Comparison of ENCODE assay signal across 19 cellular contexts in the genomic region with DNA sequence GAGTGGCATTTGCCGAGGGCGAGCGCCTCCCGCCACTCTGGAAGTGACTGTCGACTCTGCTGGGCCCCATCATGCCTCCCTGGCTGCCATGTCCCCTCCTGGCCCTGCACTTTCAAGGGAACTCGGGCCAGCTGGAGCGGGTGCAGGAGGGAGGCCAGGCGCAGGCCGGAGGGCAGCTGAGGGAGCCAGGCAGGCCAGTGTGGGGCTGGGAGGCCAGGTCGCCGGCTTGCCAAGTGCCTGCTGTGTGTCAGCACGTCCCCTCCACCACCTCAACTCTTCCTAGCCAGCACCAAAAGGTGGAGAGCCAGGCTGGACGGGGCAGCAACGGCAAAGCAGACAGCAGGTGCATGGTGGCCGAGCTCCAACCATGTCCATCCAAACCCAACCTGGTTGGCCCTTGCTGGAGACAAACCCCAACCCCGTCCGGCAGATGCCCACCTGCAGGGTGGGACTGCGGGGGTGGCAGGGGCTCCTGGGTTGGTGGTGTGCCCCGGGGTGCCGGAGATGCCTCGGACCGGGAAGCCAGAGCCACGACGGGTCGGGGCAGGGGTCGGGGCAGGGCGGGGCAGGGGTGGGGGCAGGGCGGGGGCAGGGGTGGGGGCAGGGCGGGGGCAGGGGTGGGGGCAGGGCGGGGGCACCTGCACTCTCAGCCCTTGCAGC. TPM values are rescaled to one million over a fixed set of nuclear protein-coding genes. Genes with fewer than 3 reads are reported as not detected.
DNase-seq lines count a peak whose midpoint lies in the region; ATAC-seq and TF ChIP-seq lines count a peak whose summit lies in the region.
"Had no signal": no experiment of that assay in that cellular context is flagged by ENCODE, and none has a peak within 500 bp of the region (broad histone marks: within the 10 kb centered on the region; RNA-seq: fewer than 3 reads in every experiment).

No MANE protein-coding gene starts in this region.

- H3K4me3 ChIP-seq in breast epithelium (no peak overlapping the region), mucosa of descending colon (no peak overlapping the region)
- H3K4me3 ChIP-seq: gastrocnemius medialis, SK-N-MC, uterus had no signal

- POLR2A ChIA-PET in MCF 10A (lab: Yijun Ruan, JAX), result interaction anchor here (1.0 to 5.6 kb wide), 9 partner anchors 12 to 139 kb away, joined by 3 to 84 read pairs (median 11); a partner anchor contains a TSS

- DNase-seq in MCF 10A (ENCODE audit: unreplicated experiment) (no peak), breast epithelium (ENCODE audit: low spot score in 2 of 2) (no peak), endothelial cell (ENCODE audit: low spot score) (no peak), mucosa of descending colon (peak in 2 of 3 donors; percentile 50 to 57), ureter (ENCODE audit: low spot score) (peak; percentile 48), UCSD-AML1 (lab: John Stamatoyannopoulos, UW; ENCODE audit: unreplicated experiment) (no peak), T-helper 9 cell (no peak), hippocampal formation (lab: John Stamatoyannopoulos, UW) (no peak)
- DNase-seq: activated CD4-positive, alpha-beta T cell treated with anti-CD3 and anti-CD28 coated beads, Interleukin-2, amount 50 U/mL, for 4 hours; activated T-cell treated with anti-CD3 and anti-CD28 coated beads, Interleukin-2, amount 50 U/mL, for 24 hours; CD8-positive, alpha-beta memory T cell; gastrocnemius medialis; NCI-H2029 treated with DMSO at 0.1 percent for 48 hours; NCI-H524 treated with DMSO at 0.1 percent for 48 hours; occipital lobe; OCI-M1; uterus had no signal

- no peaks in the 10 kb centered on the region for H3K27me3 ChIP-seq in breast epithelium
- H3K27me3 ChIP-seq: gastrocnemius medialis, uterus had no signal

- H3K27ac Mint-ChIP-seq in MCF 10A (ENCODE audit: low read depth, unreplicated experiment) (peak overlapping the region; percentile 17), endothelial cell (ENCODE audit: unreplicated experiment) (no peak overlapping the region)
- H3K27ac Mint-ChIP-seq: activated T-cell treated with anti-CD3 and anti-CD28 coated beads, Interleukin-2, amount 50 U/mL, for 24 hours; CD8-positive, alpha-beta memory T cell had no signal

- no peak for ATAC-seq in mucosa of descending colon

- CTCF ChIA-PET in MCF 10A (lab: Yijun Ruan, JAX), result interaction anchor here (0.9 to 8.5 kb wide), 14 partner anchors 8 to 212 kb away, joined by 3 to 280 read pairs (median 6); a partner anchor contains a TSS

- no peak for TF ChIP-seq POLR2A in breast epithelium (IDR thresholded peaks at IDR 0.05)

- H3K9me3 ChIP-seq in breast epithelium (no peaks in the 10 kb centered on the region), mucosa of descending colon (no peaks in the 10 kb centered on the region)
- H3K9me3 ChIP-seq: gastrocnemius medialis, uterus had no signal

- H3K36me3 Mint-ChIP-seq in MCF 10A (ENCODE audit: insufficient read depth, unreplicated experiment) (peaks cover 6% of the 10 kb centered on the region), endothelial cell (ENCODE audit: low read depth, unreplicated experiment) (no peaks in the 10 kb centered on the region)
- H3K36me3 Mint-ChIP-seq: CD8-positive, alpha-beta memory T cell; mesothelial cell of epicardium had no signal

- BruUV-seq in MCF 10A (replicated peaks; lab: Mats Ljungman, UMichigan), result no TSS peak

- H3K27ac ChIP-seq in breast epithelium, result no peak overlapping the region
- H3K27ac ChIP-seq: SK-N-MC had no signal

- intact Hi-C loops in MCF 10A (cut with micrococcal nuclease), result no loop called here
- intact Hi-C loops in breast epithelium (cut with DNase I; ENCODE audit: low total_unique reads), result no loop called here
- intact Hi-C loops in mucosa of descending colon (cut with DNase I, micrococcal nuclease), result no loop called here

- H3K27me3 Mint-ChIP-seq in MCF 10A (ENCODE audit: insufficient read depth, unreplicated experiment) (no peaks in the 10 kb centered on the region), endothelial cell (ENCODE audit: unreplicated experiment) (peaks cover 18% of the 10 kb centered on the region)

- H3K4me3 Mint-ChIP-seq in MCF 10A (ENCODE audit: unreplicated experiment) (no peak overlapping the region), endothelial cell (ENCODE audit: unreplicated experiment) (peak overlapping the region; percentile 31)
- H3K4me3 Mint-ChIP-seq: activated T-cell treated with anti-CD3 and anti-CD28 coated beads, Interleukin-2, amount 50 U/mL, for 24 hours; CD8-positive, alpha-beta memory T cell; mesothelial cell of epicardium had no signal

- H3K36me3 ChIP-seq in breast epithelium (no peaks in the 10 kb centered on the region), mucosa of descending colon (ENCODE audit: low read depth) (no peaks in the 10 kb centered on the region)
- H3K36me3 ChIP-seq: gastrocnemius medialis, uterus had no signal

- H3K9me3 Mint-ChIP-seq in MCF 10A (ENCODE audit: unreplicated experiment), result no peaks in the 10 kb centered on the region
- no peaks in the 10 kb centered on the region for H3K9me3 Mint-ChIP-seq in endothelial cell (ENCODE audit: unreplicated experiment)
- H3K9me3 Mint-ChIP-seq: activated T-cell treated with anti-CD3 and anti-CD28 coated beads, Interleukin-2, amount 50 U/mL, for 24 hours; CD8-positive, alpha-beta memory T cell; mesothelial cell of epicardium had no signal

- H3K4me1 ChIP-seq in breast epithelium, result peaks cover 0 to 7% of the 10 kb centered on the region in 2 donors
- peaks cover 59% of the 10 kb centered on the region for H3K4me1 ChIP-seq in mucosa of descending colon (ENCODE audit: low read depth)

- peaks cover 12% of the 10 kb centered on the region for H3K4me1 Mint-ChIP-seq in MCF 10A (ENCODE audit: insufficient read depth, unreplicated experiment)
- peaks cover 20% of the 10 kb centered on the region for H3K4me1 Mint-ChIP-seq in endothelial cell (ENCODE audit: unreplicated experiment)
- H3K4me1 Mint-ChIP-seq: CD8-positive, alpha-beta memory T cell had no signal

- TF ChIP-seq CTCF in MCF 10A (IDR thresholded peaks at IDR 0.05; ENCODE audit: unreplicated experiment), result no peak
- TF ChIP-seq CTCF in breast epithelium (IDR thresholded peaks at IDR 0.05), result no peak
- TF ChIP-seq CTCF in endothelial cell (IDR thresholded peaks at IDR 0.05; ENCODE audit: unreplicated experiment), result no peak
- no peak for TF ChIP-seq CTCF in mucosa of descending colon (IDR thresholded peaks at IDR 0.05)

RNA-seq across cellular contexts. Expression of a gene that starts 36.5 kb away (rescaled TPM):
- total RNA-seq in MCF 10A (2022) (3.9 and 4.3 TPM in 2 replicates), breast epithelium (100 to 1,000 TPM in 1 of 3 donors, 10 to 100 TPM in 2; 48.9 to 138 (median 53.4) TPM), endothelial cell (ENCODE audit: unreplicated experiment) (945 TPM), mucosa of descending colon (10 to 100 TPM; 15.9 to 43.4 (median 18.9) TPM), ureter (109 TPM)

Comparison
In these comparisons a context has a peak if more than half of its experiments do, and no peak if none do; other contexts are left out.
1. DNase-seq: peak in mucosa of descending colon (2 of 3) and ureter (single experiment); none in MCF 10A (single experiment), breast epithelium (0 of 2), endothelial cell (single experiment), UCSD-AML1 (single experiment), T-helper 9 cell (single experiment) and hippocampal formation (0 of 2).